ENCODE assay signal across 38 cellular contexts in genomic region chr20:17701826-17702225, GRCh38. TPM values are rescaled to one million over a fixed set of nuclear protein-coding genes. Genes with fewer than 3 reads are reported as not detected.
"Had no signal": no experiment of that assay in that cellular context is flagged by ENCODE, and none has a peak within 500 bp of the region (broad histone marks: within the 10 kb centered on the region; RNA-seq: fewer than 3 reads in every experiment).

No MANE protein-coding gene starts in this region.

- DNase-seq: Karpas-422, Kasumi-1, MG63, MM.1S, MV-4-11, NCI-H1048, NCI-H1092, NCI-H1092 treated with DMSO at 0.1 percent for 48 hours, NCI-H1105, NCI-H1105 treated with DMSO at 0.1 percent for 48 hours, NCI-H1417, NCI-H1436, NCI-H1436 treated with DMSO at 0.1 percent for 48 hours, NCI-H146, NCI-H1694, NCI-H1694 treated with DMSO at 0.1 percent for 48 hours, NCI-H187, NCI-H187 treated with DMSO at 0.1 percent for 48 hours, NCI-H1930, NCI-H2029, NCI-H2029 treated with DMSO at 0.1 percent for 48 hours, NCI-H2081, NCI-H2081 treated with DMSO at 0.1 percent for 48 hours, NCI-H2107, NCI-H2171, NCI-H2171 treated with DMSO at 0.1 percent for 48 hours, NCI-H2227 treated with DMSO at 0.1 percent for 48 hours, NCI-H226, NCI-H345, NCI-H446, NCI-H446 treated with DMSO at 0.1 percent for 48 hours, NCI-H510A, NCI-H510A treated with DMSO at 0.1 percent for 48 hours had no signal

- H3K4me3 ChIP-seq: MG63 had no signal

- H3K27me3 ChIP-seq: MG63 had no signal

- H3K9me3 ChIP-seq: MG63 had no signal

- H3K27ac ChIP-seq: KMS-11 had no signal

- H3K36me3 ChIP-seq: MG63 had no signal

RNA-seq across cellular contexts. Expression of gene BANF2, which starts 2.1 kb away (rescaled TPM):
- total RNA-seq: LHCN-M2, M059J, MCF 10A, NCI-H460 had no signal
